ENCODE assay signal across 8 cellular contexts in the genomic region with DNA sequence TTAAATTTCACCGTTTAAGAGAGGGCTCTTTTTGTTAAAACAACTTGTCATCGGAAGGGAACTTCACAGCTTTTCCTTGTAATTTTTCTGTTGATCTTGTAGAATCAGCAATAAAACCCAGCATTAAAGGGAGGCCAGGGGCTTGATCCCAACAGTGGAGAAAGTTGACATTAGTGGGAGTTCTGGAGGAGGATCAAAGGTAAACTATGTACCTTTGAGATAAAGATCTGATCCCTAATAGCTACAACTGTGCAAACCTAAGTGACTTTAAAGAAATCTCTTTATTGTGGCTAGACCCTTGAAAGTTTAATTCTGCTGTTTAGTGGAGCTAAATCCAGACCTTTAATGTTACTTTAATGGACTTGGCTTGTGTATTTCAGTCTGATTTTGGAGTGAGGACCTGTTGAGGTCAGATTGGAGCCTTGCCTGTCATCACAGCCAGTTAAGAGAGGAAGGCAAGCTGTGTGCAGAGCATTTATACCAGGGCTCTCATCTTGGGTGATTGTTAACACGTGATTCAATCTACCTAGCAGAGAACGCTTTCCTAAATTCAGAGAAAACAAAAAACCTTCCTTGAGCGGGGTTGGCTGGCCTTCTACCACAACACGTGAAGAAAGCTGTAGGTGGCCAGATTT. TPM values are rescaled to one million over a fixed set of nuclear protein-coding genes. Genes with fewer than 3 reads are reported as not detected.
DNase-seq lines count a peak whose midpoint lies in the region; ATAC-seq, FAIRE-seq and TF ChIP-seq lines count a peak whose summit lies in the region.

No MANE protein-coding gene starts in this region.

- no peak for ATAC-seq in GM23338
- ATAC-seq in lower lobe of right lung: no peak
- ATAC-seq in HG02763 (IDR thresholded peaks at IDR 0.05; ENCODE audit: unreplicated experiment): no peak

- intact Hi-C loops in activated naive CD4-positive, alpha-beta T cell treated with anti-CD3 and anti-CD28 coated beads for 36 hours (cut with micrococcal nuclease): loop anchor here (5.0 kb wide), 1 partner anchor 480 kb away; no protein-coding TSS in a partner anchor
- intact Hi-C loops in lower lobe of right lung (cut with DNase I): no loop called here
- intact Hi-C loops in kidney (cut with DNase I): no loop called here

- H4K20me1 ChIP-seq in GM23338 (replicated peaks; ENCODE audit: insufficient read depth): no peaks in the 10 kb centered on the region

- peak overlapping the region; percentile 84 for H3K4me3 Mint-ChIP-seq in GM23338
- H3K4me3 Mint-ChIP-seq in activated naive CD4-positive, alpha-beta T cell treated with anti-CD3 and anti-CD28 coated beads for 36 hours: peak overlapping the region; percentile 97

- CTCF ChIA-PET in activated naive CD4-positive, alpha-beta T cell treated with anti-CD3 and anti-CD28 coated beads for 36 hours (lab: Charles Lee): interaction anchor here (0.7 to 2.8 kb wide), 3 partner anchors 36 to 105 kb away, joined by 3 to 13 read pairs (median 3); no protein-coding TSS in a partner anchor

- peaks cover 17% of the 10 kb centered on the region for H3K79me2 ChIP-seq in ACC112 (ENCODE audit: control insufficient read depth, insufficient read depth, low read length, unreplicated experiment)
- H3K79me2 ChIP-seq in GM23338 (replicated peaks; ENCODE audit: insufficient read depth): no peaks in the 10 kb centered on the region

- no peak for TF ChIP-seq CTCF in GM23338 (conservative IDR thresholded peaks at IDR 0.05; ENCODE audit: low read depth in 2 of 2)
- TF ChIP-seq CTCF in lower lobe of right lung (IDR thresholded peaks at IDR 0.05): no peak
- TF ChIP-seq CTCF in kidney (IDR thresholded peaks at IDR 0.05; ENCODE audit: borderline replicate concordance, extremely low read depth, insufficient read depth): no peak

- peaks cover 14% of the 10 kb centered on the region for H3K27me3 Mint-ChIP-seq in GM23338 (ENCODE audit: insufficient read depth, low read depth, poor library complexity)
- H3K27me3 Mint-ChIP-seq in activated naive CD4-positive, alpha-beta T cell treated with anti-CD3 and anti-CD28 coated beads for 36 hours (ENCODE audit: low read depth): no peaks in the 10 kb centered on the region

- H3K4me1 ChIP-seq in ACC112 (ENCODE audit: control insufficient read depth, insufficient read depth, low read length, unreplicated experiment): peaks cover 11% of the 10 kb centered on the region
- H3K4me1 ChIP-seq in GM23338 (ENCODE audit: insufficient read depth): peaks cover 27% of the 10 kb centered on the region
- H3K4me1 ChIP-seq in lower lobe of right lung: no peaks in the 10 kb centered on the region
- peaks cover 0 to 3% of the 10 kb centered on the region in 2 donors for H3K4me1 ChIP-seq in kidney (ENCODE audit: control insufficient read depth in 1 of 2, insufficient read depth in 1 of 2, low read depth in 1 of 2, low read length in 2 of 2)

- no peak overlapping the region for H3K27ac Mint-ChIP-seq in GM23338
- peak overlapping the region; percentile 96 for H3K27ac Mint-ChIP-seq in activated naive CD4-positive, alpha-beta T cell treated with anti-CD3 and anti-CD28 coated beads for 36 hours

- H3K4me2 ChIP-seq in GM23338: peak overlapping the region; percentile 90

- H3K36me3 ChIP-seq in ACC112 (ENCODE audit: insufficient read depth, low read length) (no peaks in the 10 kb centered on the region), GM23338 (ENCODE audit: insufficient read depth) (no peaks in the 10 kb centered on the region), lower lobe of right lung (no peaks in the 10 kb centered on the region), kidney (ENCODE audit: control insufficient read depth in 1 of 2, insufficient read depth in 2 of 2, low read length in 2 of 2) (no peaks in the 10 kb centered on the region)

- no peaks in the 10 kb centered on the region for H3K9me3 ChIP-seq in lower lobe of right lung
- H3K9me3 ChIP-seq in kidney (ENCODE audit: control insufficient read depth in 1 of 2, low read length in 2 of 2): no peaks in the 10 kb centered on the region

- H3K9me3 Mint-ChIP-seq in GM23338: no peaks in the 10 kb centered on the region
- H3K9me3 Mint-ChIP-seq in activated naive CD4-positive, alpha-beta T cell treated with anti-CD3 and anti-CD28 coated beads for 36 hours: no peaks in the 10 kb centered on the region

- no peak overlapping the region for H3K27ac ChIP-seq in ACC112 (ENCODE audit: low read depth, low read length)
- no peak overlapping the region for H3K27ac ChIP-seq in GM23338 (ENCODE audit: low read depth)
- H3K27ac ChIP-seq in lower lobe of right lung: peak overlapping the region; percentile 85
- no peak overlapping the region for H3K27ac ChIP-seq in kidney (ENCODE audit: low read depth in 2 of 2, low read length in 2 of 2)

- H3F3A ChIP-seq in GM23338 (replicated peaks; ENCODE audit: low read depth): 0 out of 2 replicates have a peak, but pooled peaks cover 2% of the 10 kb centered on the region

- H3K4me3 ChIP-seq in ACC112 (ENCODE audit: low read depth, low read length): peak overlapping the region; percentile 80
- peak overlapping the region; percentile 72 for H3K4me3 ChIP-seq in GM23338
- H3K4me3 ChIP-seq in lower lobe of right lung: peak overlapping the region; percentile 70
- H3K4me3 ChIP-seq in kidney (ENCODE audit: low read length in 2 of 2): peak overlapping the region in 1 of 2 donors; percentile 55

- no peaks in the 10 kb centered on the region for H3K36me3 Mint-ChIP-seq in GM23338 (ENCODE audit: low read depth)
- no peaks in the 10 kb centered on the region for H3K36me3 Mint-ChIP-seq in activated naive CD4-positive, alpha-beta T cell treated with anti-CD3 and anti-CD28 coated beads for 36 hours (ENCODE audit: low read depth)

- no peak overlapping the region for H3K9ac ChIP-seq in kidney (ENCODE audit: low read length in 2 of 2)

- no peak for FAIRE-seq in kidney (lab: Jason Lieb, UNC)

- no peaks in the 10 kb centered on the region for H3K9me2 ChIP-seq in GM23338 (ENCODE audit: insufficient read depth)

- H3K4me1 Mint-ChIP-seq in GM23338: peaks cover 30% of the 10 kb centered on the region
- peaks cover 23% of the 10 kb centered on the region for H3K4me1 Mint-ChIP-seq in activated naive CD4-positive, alpha-beta T cell treated with anti-CD3 and anti-CD28 coated beads for 36 hours (ENCODE audit: low read depth)

- H3K27me3 ChIP-seq in ACC112 (ENCODE audit: insufficient read depth, low read length): no peaks in the 10 kb centered on the region
- H3K27me3 ChIP-seq in GM23338 (ENCODE audit: insufficient read depth): peaks cover 26% of the 10 kb centered on the region
- no peaks in the 10 kb centered on the region for H3K27me3 ChIP-seq in lower lobe of right lung (ENCODE audit: low read depth)

- peak overlapping the region; percentile 64 for H2AFZ ChIP-seq in ACC112 (ENCODE audit: low read length, unreplicated experiment)
- H2AFZ ChIP-seq in GM23338: no peak overlapping the region

- DNase-seq in GM23338 (ENCODE audit: low spot score) (no peak), lower lobe of right lung (no peak), kidney (no peak), NCI-H187 treated with DMSO at 0.1 percent for 48 hours (lab: John Stamatoyannopoulos, UW) (no peak), HuH-7 (ENCODE audit: low spot score) (no peak)
- peak; percentile 52 for DNase-seq in activated naive CD4-positive, alpha-beta T cell treated with anti-CD3 and anti-CD28 coated beads for 36 hours

RNA-seq across cellular contexts. Expression of gene DOCK11, which starts 1.7 kb away (rescaled TPM):
- total RNA-seq in GM23338 (2014; rRNA removed; shearing (Covaris generic)): 12.3 and 14.6 TPM in 2 replicates
- polyA plus RNA-seq in GM23338 (2016; fragmentation: Nextera tagmentation; extraction: Ambion mirVana) (5.4 and 6.0 TPM in 2 replicates), kidney (ENCODE audit: insufficient read depth, low read depth, low replicate concordance) (11.4 TPM)
- 10 to 100 TPM; 32.8 to 34.8 TPM for total RNA-seq in activated naive CD4-positive, alpha-beta T cell treated with anti-CD3 and anti-CD28 coated beads for 36 hours
- total RNA-seq in lower lobe of right lung (76.2 TPM), kidney (49.5 TPM)
